Comparison of ENCODE assay signal across 8 cellular contexts in genomic region chr3:154323921-154324738, GRCh38. TPM values are rescaled to one million over a fixed set of nuclear protein-coding genes. Genes with fewer than 3 reads are reported as not detected.
DNase-seq lines count a peak whose midpoint lies in the region; ATAC-seq, FAIRE-seq and TF ChIP-seq lines count a peak whose summit lies in the region.

Gene DHX36, minus strand, starts transcription at chr3:154324487. Its CDS starts 71 bp downstream, at chr3:154324416.

- peaks cover 9 to 44% of the 10 kb centered on the region in 2 donors for H3K4me1 ChIP-seq in adrenal gland (replicated peaks in 1 of 2)
- H3K4me1 ChIP-seq in upper lobe of right lung: peaks cover 39% of the 10 kb centered on the region

- H3K4me3 Mint-ChIP-seq in T-cell: peak within 1 kb of the TSS in 1 of 3 donors; percentile 96

- peak; percentile 95 for ATAC-seq in HG02852 (IDR thresholded peaks at IDR 0.05; ENCODE audit: unreplicated experiment)
- ATAC-seq in T-cell (replicated peaks in 1 of 4): peak; percentile 92 to 95 (median 93)
- ATAC-seq in left cardiac atrium: peak; percentile 98 to 99
- peak; percentile 98 for ATAC-seq in upper lobe of right lung

- H3K27me3 Mint-ChIP-seq in T-cell: no peaks in the 10 kb centered on the region

- H3K27ac ChIP-seq in adrenal gland (peak within 1 kb of the TSS; percentile 79 to 93 (median 89)), upper lobe of right lung (peak within 1 kb of the TSS; percentile 96)

- H3K36me3 ChIP-seq in adrenal gland (replicated peaks in 1 of 2) (no peaks in the 10 kb centered on the region), upper lobe of right lung (no peaks in the 10 kb centered on the region)

- DNase-seq in GM12892 (ENCODE audit: insufficient read length) (peak; percentile 52), NCI-H1436 treated with DMSO at 0.1 percent for 48 hours (lab: John Stamatoyannopoulos, UW) (peak; percentile 74), T-cell (peak; percentile 77 to 93 (median 90)), adrenal gland (peak; percentile 88 to 96 (median 91)), left cardiac atrium (peak; percentile 94), posterior vena cava (ENCODE audit: low spot score) (peak; percentile 98), upper lobe of right lung (peak; percentile 94)

- peak in 1 of 6 experiments; percentile 14 for TF ChIP-seq CTCF in adrenal gland (IDR thresholded peaks at IDR 0.05)
- no peak for TF ChIP-seq CTCF in upper lobe of right lung (IDR thresholded peaks at IDR 0.05)

- peaks cover 16 to 21% (median 18%) of the 10 kb centered on the region in 3 donors for H3K4me1 Mint-ChIP-seq in T-cell

- H3K36me3 Mint-ChIP-seq in T-cell: peaks cover 7% of the 10 kb centered on the region

- no peaks in the 10 kb centered on the region for H3K9me3 ChIP-seq in adrenal gland (replicated peaks in 1 of 3)
- no peaks in the 10 kb centered on the region for H3K9me3 ChIP-seq in upper lobe of right lung

- WGBS in adrenal gland, 4 donors: 0% methylated on average over 25 to 44 of the region's 44 CpGs

- POLR2A ChIA-PET in T-cell (lab: Charles Lee): interaction anchor here in 1 of 2 donors (1.0 kb wide), 1 partner anchor 10 kb away, joined by 4 read pairs; no protein-coding TSS in a partner anchor

- CTCF ChIA-PET in T-cell (lab: Charles Lee): interaction anchor here (0.7 to 1.5 kb wide), 3 partner anchors 11 kb away, joined by 3 to 8 read pairs (median 3); no protein-coding TSS in a partner anchor

- intact Hi-C loops in adrenal gland (cut with DNase I): no loop called here
- intact Hi-C loops in left cardiac atrium (cut with DNase I): no loop called here
- intact Hi-C loops in posterior vena cava (cut with DNase I): no loop called here
- intact Hi-C loops in upper lobe of right lung (cut with DNase I): no loop called here

- H3K4me3 ChIP-seq in adrenal gland (peak within 1 kb of the TSS; percentile 47 to 90 (median 67)), upper lobe of right lung (peak within 1 kb of the TSS; percentile 77)

- TF ChIP-seq POLR2A in GM12892 (IDR thresholded peaks at IDR 0.05; ENCODE audit: low read depth, low read length) (peak; percentile 89), adrenal gland (IDR thresholded peaks at IDR 0.05) (peak; percentile 48 to 58)

- no peaks in the 10 kb centered on the region for H3K9me3 Mint-ChIP-seq in T-cell

- FAIRE-seq in GM12892 (lab: Jason Lieb, UNC): peak; percentile 96

- H3K27ac Mint-ChIP-seq in T-cell: peak within 1 kb of the TSS; percentile 98 to 99

- H3K27me3 ChIP-seq in adrenal gland (no peaks in the 10 kb centered on the region), upper lobe of right lung (no peaks in the 10 kb centered on the region)

RNA-seq across cellular contexts. Expression of gene DHX36, which starts in this region (rescaled TPM):
- polyA plus RNA-seq in GM12892 (2012; ENCODE audit: missing spikeins): 45.1 TPM
- total RNA-seq in T-cell: 100 to 1,000 TPM in 2 of 5 donors, 10 to 100 TPM in 3; 70.3 to 104 (median 76.8) TPM
- 10 to 100 TPM; 26.6 to 70.3 (median 43.1) TPM for total RNA-seq in adrenal gland
- polyA plus RNA-seq in adrenal gland: 10 to 100 TPM; 17.4 to 52.9 (median 26.3) TPM
- total RNA-seq in left cardiac atrium: 10 to 100 TPM; 31.4 to 54.2 TPM
- 10 to 100 TPM; 67.3 to 69.0 TPM for total RNA-seq in posterior vena cava
- 58.4 TPM for total RNA-seq in upper lobe of right lung

Comparison
In these comparisons a context has a peak if more than half of its experiments do, and no peak if none do; other contexts are left out.
1. Peak in every context shown above with its lines: DNase-seq, ATAC-seq, H3K4me3 ChIP-seq and H3K27ac ChIP-seq.